In the genomic region with DNA sequence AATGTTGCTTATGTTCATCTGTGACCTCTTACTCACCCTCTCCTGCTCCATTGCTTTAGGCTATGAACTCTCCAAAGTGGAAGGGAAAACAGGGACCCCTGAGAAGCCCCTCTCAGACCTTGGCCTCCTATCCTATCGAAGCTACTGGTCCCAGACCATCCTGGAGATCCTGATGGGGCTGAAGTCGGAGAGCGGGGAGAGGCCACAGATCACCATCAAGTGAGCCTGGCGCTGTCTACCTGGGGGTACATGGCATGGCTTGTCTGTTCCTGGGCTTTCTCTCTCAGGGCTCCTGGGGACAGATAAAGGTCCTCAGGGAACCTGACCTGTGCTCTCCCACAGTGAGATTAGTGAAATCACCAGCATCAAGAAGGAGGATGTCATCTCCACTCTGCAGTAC, we compare ENCODE assay signal across 13 cellular contexts. TPM values are rescaled to one million over a fixed set of nuclear protein-coding genes. Genes with fewer than 3 reads are reported as not detected.
DNase-seq lines count a peak whose midpoint lies in the region; ATAC-seq and TF ChIP-seq lines count a peak whose summit lies in the region.
"Had no signal": no experiment of that assay in that cellular context is flagged by ENCODE, and none has a peak within 500 bp of the region (broad histone marks: within the 10 kb centered on the region; RNA-seq: fewer than 3 reads in every experiment).

No MANE protein-coding gene starts in this region.

- H3K9me3 Mint-ChIP-seq in stimulated activated naive CD8-positive, alpha-beta T cell treated with anti-CD3 and anti-CD28 coated beads, Interleukin-15, Interleukin-2, amounts not matched to agents 100 ng/mL and 50 ng/mL, for 24 hours = no peaks in the 10 kb centered on the region
- no peaks in the 10 kb centered on the region for H3K9me3 Mint-ChIP-seq in activated CD4-positive, alpha-beta memory T cell treated with anti-CD3 and anti-CD28 coated beads, Interleukin-2, amount 10 ng/mL, durations not matched to agents 7 days and 5 days

- CTCF ChIA-PET in activated CD4-positive, alpha-beta memory T cell treated with anti-CD3 and anti-CD28 coated beads, Interleukin-2, amount 10 ng/mL, durations not matched to agents 7 days and 5 days (lab: Charles Lee) = interaction anchor here (4.1 kb wide), 1 partner anchor 62 kb away, joined by 24 read pairs; a partner anchor contains a TSS

- POLR2A ChIA-PET in activated CD4-positive, alpha-beta memory T cell treated with anti-CD3 and anti-CD28 coated beads, Interleukin-2, amount 10 ng/mL, durations not matched to agents 7 days and 5 days (lab: Charles Lee) = interaction anchor here (1.3 kb wide), 1 partner anchor 55 kb away, joined by 3 read pairs; no protein-coding TSS in a partner anchor

- DNase-seq in stimulated activated naive CD8-positive, alpha-beta T cell treated with anti-CD3 and anti-CD28 coated beads, Interleukin-15, Interleukin-2, amounts not matched to agents 100 U/mL and 50 U/mL, for 24 hours = no peak
- no peak for DNase-seq in activated CD4-positive, alpha-beta memory T cell treated with anti-CD3 and anti-CD28 coated beads, Interleukin-2, amount 10 ng/mL, durations not matched to agents 7 days and 5 days
- DNase-seq in hepatocyte (ENCODE audit: low spot score) = no peak
- DNase-seq in AML-193 (lab: John Stamatoyannopoulos, UW) = no peak
- DNase-seq in iPS-NIHi11 (ENCODE audit: low spot score) = no peak
- DNase-seq in NCI-H1930 (lab: John Stamatoyannopoulos, UW) = no peak
- no peak for DNase-seq in SHP77 treated with DMSO at 0.1 percent for 48 hours (lab: John Stamatoyannopoulos, UW)
- DNase-seq: activated CD4-positive, CD25-positive, alpha-beta regulatory T cell treated with anti-CD3 and anti-CD28 coated beads, Interleukin-2, amount 50 U/mL, for 72 hours; esophagus squamous epithelium; kidney; NCI-H1694 treated with DMSO at 0.1 percent for 48 hours; uterus had no signal

- no peaks in the 10 kb centered on the region for H3K27me3 Mint-ChIP-seq in stimulated activated naive CD8-positive, alpha-beta T cell treated with anti-CD3 and anti-CD28 coated beads, Interleukin-15, Interleukin-2, amounts not matched to agents 100 ng/mL and 50 ng/mL, for 24 hours
- H3K27me3 Mint-ChIP-seq in activated CD4-positive, alpha-beta memory T cell treated with anti-CD3 and anti-CD28 coated beads, Interleukin-2, amount 10 ng/mL, durations not matched to agents 7 days and 5 days = no peaks in the 10 kb centered on the region

- H3K4me1 ChIP-seq in hepatocyte (ENCODE audit: insufficient read depth) = peaks cover 11% of the 10 kb centered on the region

- H3K4me2 ChIP-seq in hepatocyte = peak overlapping the region; percentile 94

- H3K27me3 ChIP-seq in hepatocyte = no peaks in the 10 kb centered on the region
- H3K27me3 ChIP-seq: esophagus squamous epithelium, uterus had no signal

- H3K36me3 Mint-ChIP-seq in stimulated activated naive CD8-positive, alpha-beta T cell treated with anti-CD3 and anti-CD28 coated beads, Interleukin-15, Interleukin-2, amounts not matched to agents 100 ng/mL and 50 ng/mL, for 24 hours (ENCODE audit: low read depth) = peaks cover 64% of the 10 kb centered on the region
- peaks cover 64% of the 10 kb centered on the region for H3K36me3 Mint-ChIP-seq in activated CD4-positive, alpha-beta memory T cell treated with anti-CD3 and anti-CD28 coated beads, Interleukin-2, amount 10 ng/mL, durations not matched to agents 7 days and 5 days (ENCODE audit: low read depth)

- no peak for ATAC-seq in stimulated activated naive CD8-positive, alpha-beta T cell treated with anti-CD3 and anti-CD28 coated beads, Interleukin-15, Interleukin-2, amounts not matched to agents 100 U/mL and 50 U/mL, for 24 hours

- H3K79me2 ChIP-seq in hepatocyte = peaks cover 35% of the 10 kb centered on the region

- H3K4me3 ChIP-seq in hepatocyte = no peak overlapping the region
- H3K4me3 ChIP-seq: uterus had no signal

- peaks cover 32% of the 10 kb centered on the region for H3K4me1 Mint-ChIP-seq in stimulated activated naive CD8-positive, alpha-beta T cell treated with anti-CD3 and anti-CD28 coated beads, Interleukin-15, Interleukin-2, amounts not matched to agents 100 ng/mL and 50 ng/mL, for 24 hours (ENCODE audit: low read depth)
- H3K4me1 Mint-ChIP-seq in activated CD4-positive, alpha-beta memory T cell treated with anti-CD3 and anti-CD28 coated beads, Interleukin-2, amount 10 ng/mL, durations not matched to agents 7 days and 5 days = peaks cover 52% of the 10 kb centered on the region

- no peaks in the 10 kb centered on the region for H3K9me3 ChIP-seq in hepatocyte (ENCODE audit: low read depth)
- H3K9me3 ChIP-seq: esophagus squamous epithelium, uterus had no signal

- H3K27ac ChIP-seq in hepatocyte = no peak overlapping the region
- H3K27ac ChIP-seq: uterus had no signal

- H4K20me1 ChIP-seq in hepatocyte (ENCODE audit: insufficient read depth, poor library complexity, severe bottlenecking) = peaks cover 13% of the 10 kb centered on the region

- H3K27ac Mint-ChIP-seq in stimulated activated naive CD8-positive, alpha-beta T cell treated with anti-CD3 and anti-CD28 coated beads, Interleukin-15, Interleukin-2, amounts not matched to agents 100 ng/mL and 50 ng/mL, for 24 hours = peak overlapping the region; percentile 96
- no peak overlapping the region for H3K27ac Mint-ChIP-seq in activated CD4-positive, alpha-beta memory T cell treated with anti-CD3 and anti-CD28 coated beads, Interleukin-2, amount 10 ng/mL, durations not matched to agents 7 days and 5 days

- no peaks in the 10 kb centered on the region for H3K9me2 ChIP-seq in hepatocyte (replicated peaks; ENCODE audit: insufficient read depth)

- no peaks in the 10 kb centered on the region for H3K36me3 ChIP-seq in hepatocyte (replicated peaks; ENCODE audit: insufficient read depth, low read depth)
- H3K36me3 ChIP-seq: uterus had no signal

- no peak overlapping the region for H2AFZ ChIP-seq in hepatocyte

- WGBS in hepatocyte (ENCODE audit: low lambda C conversion rate, missing lambda C conversion rate) = 97% methylated on average over 4 of the region's 4 CpGs

- H3K4me3 Mint-ChIP-seq in stimulated activated naive CD8-positive, alpha-beta T cell treated with anti-CD3 and anti-CD28 coated beads, Interleukin-15, Interleukin-2, amounts not matched to agents 100 ng/mL and 50 ng/mL, for 24 hours = peak overlapping the region; percentile 98
- peak overlapping the region; percentile 93 for H3K4me3 Mint-ChIP-seq in activated CD4-positive, alpha-beta memory T cell treated with anti-CD3 and anti-CD28 coated beads, Interleukin-2, amount 10 ng/mL, durations not matched to agents 7 days and 5 days

- no peak for TF ChIP-seq CTCF in hepatocyte (IDR thresholded peaks at IDR 0.05; ENCODE audit: poor library complexity)

RNA-seq across cellular contexts. Expression of a gene that starts 2.1 kb away (rescaled TPM):
- 10 to 100 TPM; 80.3 to 81.9 TPM for total RNA-seq in activated CD4-positive, alpha-beta memory T cell treated with anti-CD3 and anti-CD28 coated beads, Interleukin-2, amount 10 ng/mL, durations not matched to agents 7 days and 5 days
- 26.4 and 44.4 TPM in 2 replicates for total RNA-seq in hepatocyte
- 68.6 and 78.7 TPM in 2 replicates for polyA plus RNA-seq in hepatocyte

RNA-seq across cellular contexts. Expression of a gene that starts 6.5 kb away (rescaled TPM):
- 10 to 100 TPM; 62.6 to 63.0 TPM for total RNA-seq in activated CD4-positive, alpha-beta memory T cell treated with anti-CD3 and anti-CD28 coated beads, Interleukin-2, amount 10 ng/mL, durations not matched to agents 7 days and 5 days
- 36.1 and 41.7 TPM in 2 replicates for total RNA-seq in hepatocyte
- 53.1 and 77.2 TPM in 2 replicates for polyA plus RNA-seq in hepatocyte

RNA-seq across cellular contexts. Expression of a gene that starts 55.8 kb away (rescaled TPM):
- total RNA-seq in activated CD4-positive, alpha-beta memory T cell treated with anti-CD3 and anti-CD28 coated beads, Interleukin-2, amount 10 ng/mL, durations not matched to agents 7 days and 5 days = 100 to 1,000 TPM in 1 of 2 experiments, 10 to 100 TPM in 1; 91.2 to 102 TPM
- 28.1 and 32.7 TPM in 2 replicates for total RNA-seq in hepatocyte
- 64.6 and 68.7 TPM in 2 replicates for polyA plus RNA-seq in hepatocyte
